ENCODE assay signal across 8 cellular contexts in genomic region chr19:12723643-12724426, GRCh38. TPM values are rescaled to one million over a fixed set of nuclear protein-coding genes. Genes with fewer than 3 reads are reported as not detected.
A peak's percentile ranks its signal among the peaks of the same experiment; 100 is the strongest.
DNase-seq lines count a peak whose midpoint lies in the region; ATAC-seq and TF ChIP-seq lines count a peak whose summit lies in the region.

TNPO2 (minus strand) TSS chr19:12723932; CDS start chr19:12720977, 2,955 bp downstream.

- peak within 1 kb of the TSS; percentile 95 for H3K27ac Mint-ChIP-seq in GM23338
- H3K27ac Mint-ChIP-seq in activated CD4-positive, alpha-beta T cell treated with anti-CD3 and anti-CD28 coated beads, Interleukin-2, amount 10 ng/mL, durations not matched to agents 24 days and 14 days: peak within 1 kb of the TSS; percentile 93

- H3K4me2 ChIP-seq in GM23338: peak within 1 kb of the TSS; percentile 87

- TF ChIP-seq POLR2A in right lobe of liver (IDR thresholded peaks at IDR 0.05): no peak

- H3K27me3 ChIP-seq in GM23338 (ENCODE audit: insufficient read depth) (no peaks in the 10 kb centered on the region), duodenal mucosa (ENCODE audit: control insufficient read depth in 1 of 2, insufficient read depth in 2 of 2, low read length in 2 of 2) (no peaks in the 10 kb centered on the region), right lobe of liver (no peaks in the 10 kb centered on the region)

- no peak for TF ChIP-seq CTCF in AG10803 (conservative IDR thresholded peaks at IDR 0.05; ENCODE audit: low read length)
- no peak for TF ChIP-seq CTCF in GM23338 (conservative IDR thresholded peaks at IDR 0.05; ENCODE audit: low read depth in 2 of 2)
- no peak for TF ChIP-seq CTCF in right lobe of liver (IDR thresholded peaks at IDR 0.05)

- peaks cover 12% of the 10 kb centered on the region; the same call in 1 of the 2 replicates for H4K20me1 ChIP-seq in GM23338 (replicated peaks; ENCODE audit: insufficient read depth)

- H2AFZ ChIP-seq in GM23338: 0 out of 2 replicates have a peak within 1 kb of the TSS, but pooled peaks have one; percentile 34

- H3K9me3 ChIP-seq in duodenal mucosa (ENCODE audit: control insufficient read depth in 1 of 2, low read length in 2 of 2): no peaks in the 10 kb centered on the region
- H3K9me3 ChIP-seq in right lobe of liver: no peaks in the 10 kb centered on the region

- peak within 1 kb of the TSS; percentile 91 for H3K4me3 Mint-ChIP-seq in GM23338
- H3K4me3 Mint-ChIP-seq in activated CD4-positive, alpha-beta T cell treated with anti-CD3 and anti-CD28 coated beads, Interleukin-2, amount 10 ng/mL, durations not matched to agents 24 days and 14 days: peak within 1 kb of the TSS; percentile 95

- H3K9me2 ChIP-seq in GM23338 (ENCODE audit: insufficient read depth): no peaks in the 10 kb centered on the region

- H3K27me3 Mint-ChIP-seq in GM23338 (ENCODE audit: insufficient read depth, low read depth, poor library complexity): peaks cover 24% of the 10 kb centered on the region
- H3K27me3 Mint-ChIP-seq in activated CD4-positive, alpha-beta T cell treated with anti-CD3 and anti-CD28 coated beads, Interleukin-2, amount 10 ng/mL, durations not matched to agents 24 days and 14 days: no peaks in the 10 kb centered on the region

- H3K4me1 ChIP-seq in GM23338 (ENCODE audit: insufficient read depth) (peaks cover 9% of the 10 kb centered on the region; the same call in 1 of the 2 replicates), duodenal mucosa (ENCODE audit: control insufficient read depth in 1 of 2, insufficient read depth in 2 of 2, low read length in 2 of 2) (peaks cover 14 to 31% of the 10 kb centered on the region in 2 donors), right lobe of liver (peaks cover 0 to 16% (median 3%) of the 10 kb centered on the region in 4 donors)

- H3K4me3 ChIP-seq in AG10803 (ENCODE audit: low read length) (peak within 1 kb of the TSS; percentile 86), GM23338 (peak within 1 kb of the TSS; percentile 80), duodenal mucosa (ENCODE audit: low read depth in 1 of 2, low read length in 2 of 2) (peak within 1 kb of the TSS; percentile 77 to 92), right lobe of liver (peak within 1 kb of the TSS; percentile 56 to 75 (median 60))

- no peaks in the 10 kb centered on the region for H3K36me3 ChIP-seq in GM23338 (ENCODE audit: insufficient read depth)
- peaks cover 4 to 17% of the 10 kb centered on the region in 2 donors for H3K36me3 ChIP-seq in duodenal mucosa (ENCODE audit: control insufficient read depth in 1 of 2, insufficient read depth in 2 of 2, low read length in 2 of 2)
- H3K36me3 ChIP-seq in right lobe of liver: peaks cover 0 to 6% (median 2%) of the 10 kb centered on the region in 4 donors

- peaks cover 52% of the 10 kb centered on the region for H3K79me2 ChIP-seq in GM23338 (replicated peaks; ENCODE audit: insufficient read depth)

- DNase-seq in AG10803 (ENCODE audit: low read depth) (peak; percentile 46), GM23338 (ENCODE audit: low spot score) (peak; percentile 94), NCI-H524 (lab: John Stamatoyannopoulos, UW) (peak; percentile 83 to 87), right lobe of liver (peak; percentile 39 to 66 (median 62))
- DNase-seq in activated CD4-positive, alpha-beta T cell treated with anti-CD3 and anti-CD28 coated beads, Interleukin-2, amount 10 ng/mL, durations not matched to agents 24 days and 14 days: peak; percentile 92
- peak; percentile 74 for DNase-seq in stimulated activated CD4-positive, alpha-beta T cell treated with anti-CD3 and anti-CD28 coated beads, Interleukin-4, amount 100 ng/mL, for 4 hours

- H3K36me3 Mint-ChIP-seq in GM23338 (ENCODE audit: low read depth): peaks cover 35% of the 10 kb centered on the region
- peaks cover 50% of the 10 kb centered on the region for H3K36me3 Mint-ChIP-seq in activated CD4-positive, alpha-beta T cell treated with anti-CD3 and anti-CD28 coated beads, Interleukin-2, amount 10 ng/mL, durations not matched to agents 24 days and 14 days (ENCODE audit: low read depth)

- peak within 1 kb of the TSS; percentile 83 for H3K27ac ChIP-seq in GM23338 (ENCODE audit: low read depth)
- H3K27ac ChIP-seq in duodenal mucosa (ENCODE audit: low read depth, low read length): no peak within 1 kb of the TSS
- peak within 1 kb of the TSS; percentile 48 to 81 (median 71) for H3K27ac ChIP-seq in right lobe of liver

- intact Hi-C loops in activated CD4-positive, alpha-beta T cell treated with anti-CD3 and anti-CD28 coated beads, Interleukin-2, amount 10 ng/mL, durations not matched to agents 24 days and 14 days (cut with micrococcal nuclease): loop anchor here (5.0 kb wide), 1 partner anchor 68 kb away; the partner anchor contains the start of gene JUNB
- intact Hi-C loops in right lobe of liver (cut with DNase I): loop anchor here in 1 of 2 donors (10.0 kb wide), 1 partner anchor 51 kb away; the partner anchor contains the start of gene HOOK2

- H3K4me1 Mint-ChIP-seq in GM23338: peaks cover 15% of the 10 kb centered on the region
- peaks cover 29% of the 10 kb centered on the region for H3K4me1 Mint-ChIP-seq in activated CD4-positive, alpha-beta T cell treated with anti-CD3 and anti-CD28 coated beads, Interleukin-2, amount 10 ng/mL, durations not matched to agents 24 days and 14 days

- 9% methylated on average over 11 of the region's 28 CpGs for WGBS in right lobe of liver (ENCODE audit: insufficient coverage, low coverage, low lambda C conversion rate, missing lambda C conversion rate)

- peak; percentile 50 for ATAC-seq in GM23338
- ATAC-seq in right lobe of liver: peak; percentile 18 to 59 (median 49)
- no peak for ATAC-seq in GM19395 (IDR thresholded peaks at IDR 0.05; ENCODE audit: unreplicated experiment)

- H3K9me3 Mint-ChIP-seq in GM23338: no peaks in the 10 kb centered on the region; the same call in 2 of the 3 replicates
- no peaks in the 10 kb centered on the region for H3K9me3 Mint-ChIP-seq in activated CD4-positive, alpha-beta T cell treated with anti-CD3 and anti-CD28 coated beads, Interleukin-2, amount 10 ng/mL, durations not matched to agents 24 days and 14 days

- H3F3A ChIP-seq in GM23338 (replicated peaks; ENCODE audit: low read depth): peaks cover 30% of the 10 kb centered on the region

- peak within 1 kb of the TSS; percentile 86 to 94 for H3K9ac ChIP-seq in duodenal mucosa (ENCODE audit: low read depth in 1 of 2, low read length in 2 of 2)

TF ChIP-seq in GM23338, 12 proteins besides CTCF, POLR2A, EP300 and RAD21 (continues in another document):
- TF ChIP-seq CREB1 (CRISPR knock-in tag; IDR thresholded peaks at IDR 0.05; ENCODE audit: low read depth) (0 out of 2 replicates have a peak, but pooled peaks have one; percentile 23), JUNB (IDR thresholded peaks at IDR 0.05; ENCODE audit: unreplicated experiment) (no peak), REST (IDR thresholded peaks at IDR 0.05; ENCODE audit: unreplicated experiment) (no peak), NANOG (IDR thresholded peaks at IDR 0.05; ENCODE audit: borderline replicate concordance) (no peak), ETS1 (IDR thresholded peaks at IDR 0.05) (peak; percentile 88), EZH2phosphoT487 (IDR thresholded peaks at IDR 0.05; ENCODE audit: unreplicated experiment) (no peak), STAT1 (IDR thresholded peaks at IDR 0.05; ENCODE audit: unreplicated experiment) (no peak), EZH2 (IDR thresholded peaks at IDR 0.05; ENCODE audit: low read depth, unreplicated experiment) (no peak), POLR2AphosphoS5 (IDR thresholded peaks at IDR 0.05; ENCODE audit: low read depth) (peak; percentile 87; the same call in 1 of the 2 replicates), ZNF331 (CRISPR knock-in tag; IDR thresholded peaks at IDR 0.05; ENCODE audit: low read depth) (no peak)

RNA-seq across cellular contexts. Expression of gene TNPO2, which starts in this region (rescaled TPM):
- total RNA-seq in GM23338 (2014; rRNA removed; shearing (Covaris generic)): 83.0 and 85.9 TPM in 2 replicates
- 35.8 and 37.1 TPM in 2 replicates for polyA plus RNA-seq in GM23338 (2016; fragmentation: Nextera tagmentation; extraction: Ambion mirVana)
- 153 and 163 TPM in 2 replicates for total RNA-seq in activated CD4-positive, alpha-beta T cell treated with anti-CD3 and anti-CD28 coated beads, Interleukin-2, amount 10 ng/mL, durations not matched to agents 24 days and 14 days
- total RNA-seq in right lobe of liver: 10 to 100 TPM; 14.8 to 28.7 (median 19.6) TPM
